ENCODE assay signal across 8 cellular contexts in genomic region chr12:27277846-27278260, GRCh38. TPM values are rescaled to one million over a fixed set of nuclear protein-coding genes. Genes with fewer than 3 reads are reported as not detected.
DNase-seq lines count a peak whose midpoint lies in the region; ATAC-seq and TF ChIP-seq lines count a peak whose summit lies in the region.

No MANE protein-coding gene starts in this region.

- no peak overlapping the region for H3K4me3 ChIP-seq in dorsolateral prefrontal cortex

- H3K27ac Mint-ChIP-seq in Calu3 (ENCODE audit: unreplicated experiment) = peak overlapping the region; percentile 32
- peak overlapping the region; percentile 35 for H3K27ac Mint-ChIP-seq in activated naive CD8-positive, alpha-beta T cell treated with anti-CD3 and anti-CD28 coated beads for 36 hours

- no peaks in the 10 kb centered on the region for H3K36me3 Mint-ChIP-seq in Calu3 (ENCODE audit: insufficient read depth, unreplicated experiment)
- peaks cover 3% of the 10 kb centered on the region for H3K36me3 Mint-ChIP-seq in activated naive CD8-positive, alpha-beta T cell treated with anti-CD3 and anti-CD28 coated beads for 36 hours

- H3K4me1 Mint-ChIP-seq in Calu3 (ENCODE audit: low read depth, unreplicated experiment) = peaks cover 24% of the 10 kb centered on the region
- H3K4me1 Mint-ChIP-seq in activated naive CD8-positive, alpha-beta T cell treated with anti-CD3 and anti-CD28 coated beads for 36 hours = peaks cover 33% of the 10 kb centered on the region

- ATAC-seq in GM19328 (IDR thresholded peaks at IDR 0.05; ENCODE audit: unreplicated experiment) = peak; percentile 69
- peak; percentile 66 for ATAC-seq in HG03196 (IDR thresholded peaks at IDR 0.05; ENCODE audit: unreplicated experiment)

- intact Hi-C loops in Calu3 (cut with micrococcal nuclease; ENCODE audit: unreplicated experiment) = no loop called here
- intact Hi-C loops in dorsolateral prefrontal cortex (cut with DNase I) = no loop called here

- TF ChIP-seq CTCF in Calu3 (IDR thresholded peaks at IDR 0.05; ENCODE audit: unreplicated experiment) = no peak
- TF ChIP-seq CTCF in dorsolateral prefrontal cortex (IDR thresholded peaks at IDR 0.05 in 54 of 56, conservative IDR thresholded peaks at IDR 0.05 in 2 of 56; ENCODE audit: low read depth in 1 of 56, partially characterized antibody in 56 of 56) = no peak

- peak; percentile 2 for DNase-seq in Calu3
- DNase-seq in activated naive CD8-positive, alpha-beta T cell treated with anti-CD3 and anti-CD28 coated beads for 36 hours = peak; percentile 23
- peak; percentile 23 for DNase-seq in left kidney (ENCODE audit: low read depth, low spot score)
- no peak for DNase-seq in CD1c-positive myeloid dendritic cell (ENCODE audit: extremely low spot score)
- DNase-seq in hippocampal formation (lab: John Stamatoyannopoulos, UW) = no peak
- no peak for DNase-seq in dorsolateral prefrontal cortex

- no peak overlapping the region for H3K4me3 Mint-ChIP-seq in Calu3 (ENCODE audit: low read depth, unreplicated experiment)
- H3K4me3 Mint-ChIP-seq in activated naive CD8-positive, alpha-beta T cell treated with anti-CD3 and anti-CD28 coated beads for 36 hours = no peak overlapping the region

- BruUV-seq in Calu3 (replicated peaks; lab: Mats Ljungman, UMichigan) = no TSS peak

- H3K27ac ChIP-seq in dorsolateral prefrontal cortex = peak overlapping the region in 5 of 59 donors; percentile 3 to 45 (median 17)

- H3K9me3 Mint-ChIP-seq in Calu3 (ENCODE audit: low read depth, unreplicated experiment) = no peaks in the 10 kb centered on the region
- H3K9me3 Mint-ChIP-seq in activated naive CD8-positive, alpha-beta T cell treated with anti-CD3 and anti-CD28 coated beads for 36 hours = no peaks in the 10 kb centered on the region

- CTCF ChIA-PET in Calu3 (lab: Charles Lee) = interaction anchor here (1.4 kb wide), 1 partner anchor 262 kb away, joined by 4 read pairs; no protein-coding TSS in a partner anchor

- no peaks in the 10 kb centered on the region for H3K27me3 ChIP-seq in dorsolateral prefrontal cortex

- H3K27me3 Mint-ChIP-seq in Calu3 (ENCODE audit: unreplicated experiment) = no peaks in the 10 kb centered on the region
- no peaks in the 10 kb centered on the region for H3K27me3 Mint-ChIP-seq in activated naive CD8-positive, alpha-beta T cell treated with anti-CD3 and anti-CD28 coated beads for 36 hours

RNA-seq across cellular contexts. Expression of gene STK38L, which starts 33.8 kb away (rescaled TPM):
- total RNA-seq in Calu3 (2022) = 24.6 and 30.3 TPM in 2 replicates
- total RNA-seq in activated naive CD8-positive, alpha-beta T cell treated with anti-CD3 and anti-CD28 coated beads for 36 hours = 10 to 100 TPM; 31.2 to 32.0 TPM
- total RNA-seq in dorsolateral prefrontal cortex = 10 to 100 TPM; 22.2 to 68.1 (median 43.4) TPM

RNA-seq across cellular contexts. Expression of gene BMAL2, which starts 54.8 kb away (rescaled TPM):
- total RNA-seq in Calu3 (2022) (68.2 and 71.2 TPM in 2 replicates), dorsolateral prefrontal cortex (10 to 100 TPM in 119 of 120 experiments, 1 to 10 TPM in 1; 9.8 to 39.9 (median 25.3) TPM)
- total RNA-seq in activated naive CD8-positive, alpha-beta T cell treated with anti-CD3 and anti-CD28 coated beads for 36 hours = 10 to 100 TPM; 10.8 to 13.3 TPM

Comparison
In these comparisons a context has a peak if more than half of its experiments do, and no peak if none do; other contexts are left out.
1. DNase-seq: peak in Calu3 (single experiment), activated naive CD8-positive, alpha-beta T cell treated with anti-CD3 and anti-CD28 coated beads for 36 hours (single experiment) and left kidney (single experiment); none in CD1c-positive myeloid dendritic cell (single experiment), hippocampal formation (0 of 2) and dorsolateral prefrontal cortex (0 of 10).